Comparison of ENCODE assay signal across 22 cellular contexts in genomic region chr2:201600906-201601305, GRCh38.
"Had no signal": no experiment of that assay in that cellular context is flagged by ENCODE, and none has a peak within 500 bp of the region (broad histone marks: within the 10 kb centered on the region; RNA-seq: fewer than 3 reads in every experiment).

No MANE protein-coding gene starts in this region.

- H3K27ac Mint-ChIP-seq: activated CD8-positive, alpha-beta T cell treated with anti-CD3 and anti-CD28 coated beads, Interleukin-2, amount 10 ng/mL, durations not matched to agents 7 days and 5 days; activated naive CD4-positive, alpha-beta T cell treated with anti-CD3 and anti-CD28 coated beads, Interleukin-2, amount 50 U/mL, for 24 hours; activated T-helper 1 cell treated with anti-CD3 and anti-CD28 coated beads, Interleukin-12 subunit alpha, Interleukin-12 subunit beta, Interleukin-2, Interleukin-4 antibody, amounts not matched to agents 30 ng/mL and 10 ng/mL and 1 ng/mL, durations not matched to agents 14 hours and 24 hours and 36 hours; endodermal cell; nephron had no signal

- H3K4me3 ChIP-seq: cardiac muscle cell, heart right ventricle, ovary, prostate gland, right atrium auricular region, spleen had no signal

- H3K4me3 Mint-ChIP-seq: activated CD8-positive, alpha-beta T cell treated with anti-CD3 and anti-CD28 coated beads, Interleukin-2, amount 10 ng/mL, durations not matched to agents 7 days and 5 days; activated naive CD4-positive, alpha-beta T cell treated with anti-CD3 and anti-CD28 coated beads, Interleukin-2, amount 50 U/mL, for 24 hours; activated T-helper 1 cell treated with anti-CD3 and anti-CD28 coated beads, Interleukin-12 subunit alpha, Interleukin-12 subunit beta, Interleukin-2, Interleukin-4 antibody, amounts not matched to agents 30 ng/mL and 10 ng/mL and 1 ng/mL, durations not matched to agents 14 hours and 24 hours and 36 hours; endodermal cell; nephron had no signal

- H3K9me3 ChIP-seq: neutrophil, ovary, prostate gland had no signal

- H3K27me3 ChIP-seq: heart right ventricle, neutrophil, ovary, right atrium auricular region had no signal

- H3K4me1 Mint-ChIP-seq: activated naive CD4-positive, alpha-beta T cell treated with anti-CD3 and anti-CD28 coated beads, Interleukin-2, amount 50 U/mL, for 24 hours; endodermal cell; nephron had no signal

- H3K36me3 ChIP-seq: cardiac muscle cell, heart right ventricle, neutrophil, ovary, prostate gland, right atrium auricular region, spleen had no signal

- DNase-seq: activated CD4-positive, alpha-beta T cell treated with anti-CD3 and anti-CD28 coated beads for 1 hour; activated CD4-positive, alpha-beta T cell treated with anti-CD3 and anti-CD28 coated beads, Interleukin-2, amount 50 U/mL, for 1 hour; activated CD8-positive, alpha-beta T cell treated with anti-CD3 and anti-CD28 coated beads, Interleukin-2, amount 10 ng/mL, durations not matched to agents 7 days and 5 days; activated gamma-delta T cell; cortex of kidney; endodermal cell; heart right ventricle; midbrain; ovary; spleen; stimulated activated CD4-positive, alpha-beta T cell treated with anti-CD3 and anti-CD28 coated beads, Interleukin-4, amount 100 ng/mL, for 1 hour; stimulated activated naive CD8-positive, alpha-beta T cell treated with anti-CD3 and anti-CD28 coated beads, Interleukin-15, Interleukin-2, amounts not matched to agents 100 U/mL and 50 U/mL, for 24 hours; T-helper 9 cell had no signal

- ATAC-seq: activated CD8-positive, alpha-beta T cell treated with anti-CD3 and anti-CD28 coated beads, Interleukin-2, amount 10 ng/mL, durations not matched to agents 7 days and 5 days; heart right ventricle; left lobe of liver; stimulated activated naive CD8-positive, alpha-beta T cell treated with anti-CD3 and anti-CD28 coated beads, Interleukin-15, Interleukin-2, amounts not matched to agents 100 U/mL and 50 U/mL, for 24 hours had no signal

- H3K4me1 ChIP-seq: prostate gland, spleen had no signal

- H3K27ac ChIP-seq: cardiac muscle cell, epithelial cell of prostate, heart right ventricle, neutrophil, ovary, prostate gland, right atrium auricular region, spleen had no signal
